Comparison of ENCODE assay signal across 19 cellular contexts in the genomic region with DNA sequence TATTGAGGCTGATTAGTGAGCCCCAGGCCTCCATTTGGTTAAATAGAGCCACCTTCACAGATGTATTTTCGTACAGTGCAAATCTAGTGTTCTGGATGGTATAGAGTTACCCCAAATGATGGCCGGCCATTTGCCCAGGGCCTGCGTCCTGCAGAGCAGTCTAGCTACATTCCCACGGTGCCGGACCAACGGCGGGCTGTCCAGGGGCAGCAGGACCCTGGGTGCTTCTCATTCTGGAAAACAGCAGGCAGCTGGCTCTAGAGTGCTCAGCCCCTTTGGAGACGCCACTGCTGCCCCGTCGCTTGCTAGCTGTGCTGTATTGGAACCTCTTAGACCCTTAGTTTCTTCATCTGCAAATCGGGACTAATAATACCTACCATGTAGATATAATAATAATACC.
DNase-seq lines count a peak whose midpoint lies in the region; ATAC-seq and TF ChIP-seq lines count a peak whose summit lies in the region.
"Had no signal": no experiment of that assay in that cellular context is flagged by ENCODE, and none has a peak within 500 bp of the region (broad histone marks: within the 10 kb centered on the region; RNA-seq: fewer than 3 reads in every experiment).

No MANE protein-coding gene starts in this region.

- POLR2A ChIA-PET in IMR-90 (lab: Charles Lee; ENCODE audit: unreplicated experiment): no interaction called here

- no peak overlapping the region for H4K8ac ChIP-seq in IMR-90 (ENCODE audit: low read depth in 2 of 2, low read length in 2 of 2)

- H3K36me3 Mint-ChIP-seq in activated naive CD4-positive, alpha-beta T cell treated with anti-CD3 and anti-CD28 coated beads, Interleukin-2, amount 50 U/mL, for 24 hours: peaks cover 10% of the 10 kb centered on the region
- H3K36me3 Mint-ChIP-seq in effector memory CD8-positive, alpha-beta T cell (ENCODE audit: insufficient read depth): peaks cover 5% of the 10 kb centered on the region
- peaks cover 18% of the 10 kb centered on the region for H3K36me3 Mint-ChIP-seq in stimulated activated memory B cell treated with anti-CD40 and anti-IgM and Interleukin-4, amounts not matched to agents 10 μg/mL and 1 μg/mL and 100 μg/mL, for 72 hours

- no peak for ATAC-seq in IMR-90 (ENCODE audit: low read depth)
- no peak for ATAC-seq in effector memory CD8-positive, alpha-beta T cell (replicated peaks)
- no peak for ATAC-seq in stimulated activated memory B cell treated with anti-CD40 and anti-IgM and Interleukin-4, amounts not matched to agents 10 μg/mL and 1 μg/mL and 100 μg/mL, for 72 hours
- ATAC-seq in GM18520 (IDR thresholded peaks at IDR 0.05; ENCODE audit: unreplicated experiment): no peak
- ATAC-seq in sciatic nerve: no peak
- ATAC-seq: GM12878, left colon had no signal

- no peak overlapping the region for H2BK5ac ChIP-seq in IMR-90 (ENCODE audit: low read depth, low read length, poor library complexity, severe bottlenecking)

- TF ChIP-seq CTCF in IMR-90 (conservative IDR thresholded peaks at IDR 0.05; ENCODE audit: low read depth, low read length): no peak

- H3K9me1 ChIP-seq in IMR-90 (ENCODE audit: insufficient read depth, low read length): peaks cover 27% of the 10 kb centered on the region

- H3K4me3 Mint-ChIP-seq in activated naive CD4-positive, alpha-beta T cell treated with anti-CD3 and anti-CD28 coated beads, Interleukin-2, amount 50 U/mL, for 24 hours: no peak overlapping the region
- no peak overlapping the region for H3K4me3 Mint-ChIP-seq in effector memory CD8-positive, alpha-beta T cell
- peak overlapping the region; percentile 45 for H3K4me3 Mint-ChIP-seq in stimulated activated memory B cell treated with anti-CD40 and anti-IgM and Interleukin-4, amounts not matched to agents 10 μg/mL and 1 μg/mL and 100 μg/mL, for 72 hours
- H3K4me3 Mint-ChIP-seq: neural crest cell had no signal

- H3K4me1 ChIP-seq in IMR-90 (ENCODE audit: control insufficient read depth, insufficient read depth, low read length): peaks cover 22% of the 10 kb centered on the region
- H3K4me1 ChIP-seq: prostate gland, SJCRH30 had no signal

- no peak overlapping the region for H2BK120ac ChIP-seq in IMR-90 (ENCODE audit: low read depth, low read length)

- no peak for TF ChIP-seq POLR2A in IMR-90 (IDR thresholded peaks at IDR 0.05; ENCODE audit: low read depth, low read length)

- intact Hi-C loops in IMR-90 (cut with micrococcal nuclease) (no loop called here), sciatic nerve (cut with DNase I) (no loop called here)

- H3K4ac ChIP-seq in IMR-90 (ENCODE audit: low read depth, low read length): no peak overlapping the region

- TF ChIP-seq RAD21 in IMR-90 (IDR thresholded peaks at IDR 0.05; ENCODE audit: low read length): no peak

- H2AK5ac ChIP-seq in IMR-90 (ENCODE audit: low read depth, low read length): no peak overlapping the region

- dilution Hi-C loops in IMR-90 (cut with HindIII; ENCODE audit: low sequenced_read_pairs, unreplicated experiment): no loop called here

- peaks cover 47% of the 10 kb centered on the region for H3K36me3 ChIP-seq in IMR-90 (ENCODE audit: control insufficient read depth, insufficient read depth, low read length)
- H3K36me3 ChIP-seq: prostate gland, SJCRH30 had no signal

- no peak overlapping the region for H3K4me2 ChIP-seq in IMR-90 (ENCODE audit: low read depth, low read length)
- H3K4me2 ChIP-seq: PC-9 had no signal

- no peak overlapping the region for H2BK20ac ChIP-seq in IMR-90 (ENCODE audit: low read depth, low read length)

- H3K18ac ChIP-seq in IMR-90 (ENCODE audit: low read depth, low read length): no peak overlapping the region

- no peak overlapping the region for H3K27ac ChIP-seq in IMR-90 (ENCODE audit: insufficient read depth, low read length)
- H3K27ac ChIP-seq: PC-9, prostate gland, SJCRH30 had no signal

- H3K23ac ChIP-seq in IMR-90 (ENCODE audit: low read depth, low read length): no peak overlapping the region

- no peak overlapping the region for H3K4me3 ChIP-seq in IMR-90 (ENCODE audit: insufficient read depth, low read depth, low read length)
- H3K4me3 ChIP-seq: GM12878, PC-9, prostate gland, SJCRH30 had no signal

- H3K14ac ChIP-seq in IMR-90 (replicated peaks; ENCODE audit: low read depth, low read length): no peak overlapping the region

- H4K20me1 ChIP-seq in IMR-90 (ENCODE audit: insufficient read depth, low read length): peaks cover 7% of the 10 kb centered on the region; the same call in 1 of the 2 replicates

- peaks cover 28% of the 10 kb centered on the region for H3K4me1 Mint-ChIP-seq in activated naive CD4-positive, alpha-beta T cell treated with anti-CD3 and anti-CD28 coated beads, Interleukin-2, amount 50 U/mL, for 24 hours
- H3K4me1 Mint-ChIP-seq in effector memory CD8-positive, alpha-beta T cell (ENCODE audit: low read depth in 2 of 2): peaks cover 7 to 13% of the 10 kb centered on the region in 2 donors
- H3K4me1 Mint-ChIP-seq in stimulated activated memory B cell treated with anti-CD40 and anti-IgM and Interleukin-4, amounts not matched to agents 10 μg/mL and 1 μg/mL and 100 μg/mL, for 72 hours: peaks cover 54% of the 10 kb centered on the region

- no TSS peak for BruUV-seq in IMR-90 (replicated peaks; lab: Mats Ljungman, UMichigan)

- no peak overlapping the region for H4K5ac ChIP-seq in IMR-90 (ENCODE audit: low read depth, low read length)

- no peaks in the 10 kb centered on the region for H3K27me3 ChIP-seq in IMR-90 (ENCODE audit: control insufficient read depth, insufficient read depth, low read length)
- H3K27me3 ChIP-seq: SJCRH30 had no signal

- CTCF ChIA-PET in IMR-90 (lab: Yijun Ruan, JAX): no interaction called here

- H3K9ac ChIP-seq in IMR-90 (ENCODE audit: low read depth, low read length): no peak overlapping the region

- H3K27ac Mint-ChIP-seq in activated naive CD4-positive, alpha-beta T cell treated with anti-CD3 and anti-CD28 coated beads, Interleukin-2, amount 50 U/mL, for 24 hours: peak overlapping the region; percentile 77
- peak overlapping the region; percentile 2 to 93 for H3K27ac Mint-ChIP-seq in effector memory CD8-positive, alpha-beta T cell
- peak overlapping the region; percentile 73 for H3K27ac Mint-ChIP-seq in stimulated activated memory B cell treated with anti-CD40 and anti-IgM and Interleukin-4, amounts not matched to agents 10 μg/mL and 1 μg/mL and 100 μg/mL, for 72 hours

- no peak overlapping the region for H3K56ac ChIP-seq in IMR-90 (ENCODE audit: extremely low read depth, insufficient read depth, low read length)

- H3K27me3 Mint-ChIP-seq in activated naive CD4-positive, alpha-beta T cell treated with anti-CD3 and anti-CD28 coated beads, Interleukin-2, amount 50 U/mL, for 24 hours: no peaks in the 10 kb centered on the region
- H3K27me3 Mint-ChIP-seq in effector memory CD8-positive, alpha-beta T cell: no peaks in the 10 kb centered on the region
- no peaks in the 10 kb centered on the region for H3K27me3 Mint-ChIP-seq in stimulated activated memory B cell treated with anti-CD40 and anti-IgM and Interleukin-4, amounts not matched to agents 10 μg/mL and 1 μg/mL and 100 μg/mL, for 72 hours
- H3K27me3 Mint-ChIP-seq: IgD-negative memory B cell had no signal

- in situ Hi-C loops in IMR-90 (cut with MboI; ENCODE audit: low sequenced_read_pairs) (no loop called here), G401 (cut with HindIII; ENCODE audit: low sequenced_read_pairs) (no loop called here)

- peaks cover 3% of the 10 kb centered on the region; the same call in 1 of the 2 replicates for H3K9me3 ChIP-seq in IMR-90 (ENCODE audit: control insufficient read depth, insufficient read depth, low read length)
- H3K9me3 ChIP-seq: prostate gland, SJCRH30 had no signal

- H2BK15ac ChIP-seq in IMR-90 (ENCODE audit: low read depth, low read length): 0 out of 3 replicates have a peak overlapping the region, but pooled peaks have one; percentile 40

- H2AK9ac ChIP-seq in IMR-90 (replicated peaks; ENCODE audit: low read depth, low read length, poor library complexity): peak overlapping the region; percentile 71

- no peak overlapping the region; the same call in 1 of the 2 replicates for H4K91ac ChIP-seq in IMR-90 (ENCODE audit: insufficient read depth, low read depth, low read length)

- no peak overlapping the region for H2AFZ ChIP-seq in IMR-90 (replicated peaks; ENCODE audit: low read length, poor library complexity)
- H2AFZ ChIP-seq: PC-9 had no signal

- WGBS in IMR-90 (ENCODE audit: extremely low coverage in 2 of 2, insufficient read length in 1 of 2), 2 experiments: 100% methylated on average over 2 of the region's 11 CpGs; no CpG with 5 or more reads in 1 of the 2 experiments

- no peak for DNase-seq in activated naive CD4-positive, alpha-beta T cell treated with Interleukin-2 at 50 U/mL for 16 hours
- DNase-seq in IMR-90: no peak
- DNase-seq in effector memory CD8-positive, alpha-beta T cell: no peak
- DNase-seq in G401 (ENCODE audit: low spot score): no peak
- no peak for DNase-seq in sciatic nerve (ENCODE audit: low spot score)
- DNase-seq: activated T-cell treated with anti-CD3 and anti-CD28 coated beads, Interleukin-2, amount 50 U/mL, for 48 hours; HCEC 1CT; head of caudate nucleus; left colon; NCI-H2107; PC-9; SJCRH30 had no signal

- H3K9me3 Mint-ChIP-seq in activated naive CD4-positive, alpha-beta T cell treated with anti-CD3 and anti-CD28 coated beads, Interleukin-2, amount 50 U/mL, for 24 hours: no peaks in the 10 kb centered on the region
- no peaks in the 10 kb centered on the region for H3K9me3 Mint-ChIP-seq in effector memory CD8-positive, alpha-beta T cell
- peaks cover 6% of the 10 kb centered on the region for H3K9me3 Mint-ChIP-seq in stimulated activated memory B cell treated with anti-CD40 and anti-IgM and Interleukin-4, amounts not matched to agents 10 μg/mL and 1 μg/mL and 100 μg/mL, for 72 hours
- H3K9me3 Mint-ChIP-seq: IgD-negative memory B cell, neural crest cell had no signal

- peaks cover 30 to 70% of the 10 kb centered on the region in 2 experiments for H3K79me1 ChIP-seq in IMR-90 (ENCODE audit: low read depth in 1 of 2, low read length in 2 of 2)

TF ChIP-seq in IMR-90, 13 proteins besides CTCF, POLR2A, EP300 and RAD21 (continues in another document):
- TF ChIP-seq MAFK (IDR thresholded peaks at IDR 0.05; ENCODE audit: low read depth, low read length): no peak
- no peak for TF ChIP-seq NFE2L2 (IDR thresholded peaks at IDR 0.05; ENCODE audit: low read depth, low read length)
- no peak for TF ChIP-seq CHD1 (IDR thresholded peaks at IDR 0.05; ENCODE audit: low read depth, low read length)
- no peak for TF ChIP-seq FOS (IDR thresholded peaks at IDR 0.05; ENCODE audit: low read depth, low read length)
- TF ChIP-seq, protein P1, sequence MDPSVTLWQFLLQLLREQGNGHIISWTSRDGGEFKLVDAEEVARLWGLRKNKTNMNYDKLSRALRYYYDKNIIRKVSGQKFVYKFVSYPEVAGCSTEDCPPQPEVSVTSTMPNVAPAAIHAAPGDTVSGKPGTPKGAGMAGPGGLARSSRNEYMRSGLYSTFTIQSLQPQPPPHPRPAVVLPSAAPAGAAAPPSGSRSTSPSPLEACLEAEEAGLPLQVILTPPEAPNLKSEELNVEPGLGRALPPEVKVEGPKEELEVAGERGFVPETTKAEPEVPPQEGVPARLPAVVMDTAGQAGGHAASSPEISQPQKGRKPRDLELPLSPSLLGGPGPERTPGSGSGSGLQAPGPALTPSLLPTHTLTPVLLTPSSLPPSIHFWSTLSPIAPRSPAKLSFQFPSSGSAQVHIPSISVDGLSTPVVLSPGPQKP (IDR thresholded peaks at IDR 0.05; ENCODE audit: borderline replicate concordance, low read depth, low read length): no peak
- no peak for TF ChIP-seq RFX5 (IDR thresholded peaks at IDR 0.05; ENCODE audit: low read depth, low read length)
